1 cellular context compared by ENCODE assay signal in genomic region chr7:137684316-137684715, GRCh38.
TF ChIP-seq lines count a peak whose summit lies in the region.

No MANE protein-coding gene starts in this region.

TF ChIP-seq in SK-N-SH treated with all-trans-retinoic acid at 6 μM for 48 hours, 23 proteins besides CTCF, POLR2A, EP300 and RAD21 (continued from another document):
- TF ChIP-seq ZC3H10 (CRISPR knock-in tag; IDR thresholded peaks at IDR 0.05), result no peak
- no peak for TF ChIP-seq RARB (CRISPR knock-in tag; IDR thresholded peaks at IDR 0.05)
